18 cellular contexts compared by ENCODE assay signal in genomic region chr1:61973100-61973837, GRCh38.
DNase-seq lines count a peak whose midpoint lies in the region; TF ChIP-seq lines count a peak whose summit lies in the region.
"Had no signal": no experiment of that assay in that cellular context is flagged by ENCODE, and none has a peak within 500 bp of the region (broad histone marks: within the 10 kb centered on the region; RNA-seq: fewer than 3 reads in every experiment).

No MANE protein-coding gene starts in this region.

- peaks cover 15% of the 10 kb centered on the region for H3K4me1 Mint-ChIP-seq in type B pancreatic cell (ENCODE audit: unreplicated experiment)

- H3K9ac ChIP-seq in endocrine pancreas (ENCODE audit: control insufficient read depth, insufficient read depth, low read length), result no peak overlapping the region
- no peak overlapping the region for H3K9ac ChIP-seq in neural cell (ENCODE audit: low read length)

- H3K9me3 ChIP-seq in endocrine pancreas (ENCODE audit: control insufficient read depth, low read length), result no peaks in the 10 kb centered on the region
- H3K9me3 ChIP-seq in left ventricle myocardium inferior (replicated peaks), result peaks cover 4% of the 10 kb centered on the region
- no peaks in the 10 kb centered on the region for H3K9me3 ChIP-seq in neural cell (ENCODE audit: low read length)
- no peaks in the 10 kb centered on the region for H3K9me3 ChIP-seq in SJCRH30 (replicated peaks)

- H2AFZ ChIP-seq in neural cell (ENCODE audit: low read depth, low read length), result no peak overlapping the region

- H3K36me3 ChIP-seq in endocrine pancreas (ENCODE audit: control insufficient read depth, insufficient read depth, low read length), result no peaks in the 10 kb centered on the region
- H3K36me3 ChIP-seq in left ventricle myocardium inferior, result no peaks in the 10 kb centered on the region
- no peaks in the 10 kb centered on the region for H3K36me3 ChIP-seq in neural cell (ENCODE audit: insufficient read depth, low read length)
- no peaks in the 10 kb centered on the region for H3K36me3 ChIP-seq in SJCRH30

- peaks cover 10% of the 10 kb centered on the region for H3K36me3 Mint-ChIP-seq in type B pancreatic cell

- H3F3A ChIP-seq in neural cell (ENCODE audit: insufficient read depth, low read length, poor library complexity, severe bottlenecking), result no peaks in the 10 kb centered on the region

- H3K4me1 ChIP-seq in endocrine pancreas (ENCODE audit: control insufficient read depth, insufficient read depth, low read length) (no peaks in the 10 kb centered on the region), left ventricle myocardium inferior (peaks cover 10% of the 10 kb centered on the region), SJCRH30 (peaks cover 12% of the 10 kb centered on the region)

- no peak overlapping the region for H3K4me2 ChIP-seq in neural cell (ENCODE audit: low read length)

- DNase-seq in left ventricle myocardium inferior (no peak), type B pancreatic cell (ENCODE audit: extremely low spot score, unreplicated experiment) (no peak), 8988T (no peak), AG08395 (ENCODE audit: low spot score) (no peak), SJCRH30 (no peak)
- DNase-seq: CD4-positive, alpha-beta memory T cell; DND-41; GDM1; NCI-H1436; NCI-H2029 treated with DMSO at 0.1 percent for 48 hours; NCI-H2171 treated with DMSO at 0.1 percent for 48 hours; NCI-H82; PC-3 had no signal

- intact Hi-C loops in left ventricle myocardium inferior (cut with micrococcal nuclease), result no loop called here

- H3K27ac ChIP-seq in left ventricle myocardium inferior (replicated peaks) (peak overlapping the region; percentile 62), neural cell (ENCODE audit: low read length) (no peak overlapping the region), SJCRH30 (no peak overlapping the region)
- H3K27ac ChIP-seq: RWPE1 had no signal

- no peaks in the 10 kb centered on the region for H3K27me3 ChIP-seq in endocrine pancreas (ENCODE audit: control insufficient read depth, insufficient read depth, low read length)
- no peaks in the 10 kb centered on the region for H3K27me3 ChIP-seq in left ventricle myocardium inferior (ENCODE audit: low read depth)
- no peaks in the 10 kb centered on the region for H3K27me3 ChIP-seq in neural cell (ENCODE audit: insufficient read depth, low read depth, low read length)
- H3K27me3 ChIP-seq in SJCRH30, result no peaks in the 10 kb centered on the region

- no peaks in the 10 kb centered on the region for H3K27me3 Mint-ChIP-seq in type B pancreatic cell
- H3K27me3 Mint-ChIP-seq: CD4-positive, alpha-beta memory T cell had no signal

- H3K79me2 ChIP-seq in neural cell (replicated peaks; ENCODE audit: insufficient read depth, low read length), result no peaks in the 10 kb centered on the region

- peak overlapping the region; percentile 13 for H3K27ac Mint-ChIP-seq in type B pancreatic cell
- H3K27ac Mint-ChIP-seq: CD4-positive, alpha-beta memory T cell had no signal

- H3K4me3 Mint-ChIP-seq in type B pancreatic cell, result no peak overlapping the region
- H3K4me3 Mint-ChIP-seq: CD4-positive, alpha-beta memory T cell had no signal

- TF ChIP-seq CTCF in left ventricle myocardium inferior (IDR thresholded peaks at IDR 0.05; ENCODE audit: borderline replicate concordance), result no peak
- TF ChIP-seq CTCF in neural cell (IDR thresholded peaks at IDR 0.05; ENCODE audit: poor library complexity, severe bottlenecking), result no peak
- TF ChIP-seq CTCF in type B pancreatic cell (conservative IDR thresholded peaks at IDR 0.05), result no peak

- no peaks in the 10 kb centered on the region for H3K9me2 ChIP-seq in neural cell (ENCODE audit: insufficient read depth, low read length)

- TF ChIP-seq EP300 in neural cell (conservative IDR thresholded peaks at IDR 0.05; ENCODE audit: poor library complexity, severe bottlenecking), result no peak

- TF ChIP-seq RAD21 in neural cell (conservative IDR thresholded peaks at IDR 0.05), result no peak

- H3K4me3 ChIP-seq in endocrine pancreas (ENCODE audit: control insufficient read depth, insufficient read depth, low read length), result peak overlapping the region; percentile 37
- H3K4me3 ChIP-seq in left ventricle myocardium inferior, result peak overlapping the region; percentile 32
- no peak overlapping the region for H3K4me3 ChIP-seq in neural cell (ENCODE audit: low read length)
- H3K4me3 ChIP-seq in SJCRH30, result no peak overlapping the region
- H3K4me3 ChIP-seq: GM12878, K562 had no signal

- no peaks in the 10 kb centered on the region for H3K9me3 Mint-ChIP-seq in type B pancreatic cell

- no peaks in the 10 kb centered on the region for H4K20me1 ChIP-seq in neural cell (ENCODE audit: insufficient read depth)

TF ChIP-seq in neural cell, 6 proteins besides CTCF, POLR2A, EP300 and RAD21:
- TF ChIP-seq, protein P1, sequence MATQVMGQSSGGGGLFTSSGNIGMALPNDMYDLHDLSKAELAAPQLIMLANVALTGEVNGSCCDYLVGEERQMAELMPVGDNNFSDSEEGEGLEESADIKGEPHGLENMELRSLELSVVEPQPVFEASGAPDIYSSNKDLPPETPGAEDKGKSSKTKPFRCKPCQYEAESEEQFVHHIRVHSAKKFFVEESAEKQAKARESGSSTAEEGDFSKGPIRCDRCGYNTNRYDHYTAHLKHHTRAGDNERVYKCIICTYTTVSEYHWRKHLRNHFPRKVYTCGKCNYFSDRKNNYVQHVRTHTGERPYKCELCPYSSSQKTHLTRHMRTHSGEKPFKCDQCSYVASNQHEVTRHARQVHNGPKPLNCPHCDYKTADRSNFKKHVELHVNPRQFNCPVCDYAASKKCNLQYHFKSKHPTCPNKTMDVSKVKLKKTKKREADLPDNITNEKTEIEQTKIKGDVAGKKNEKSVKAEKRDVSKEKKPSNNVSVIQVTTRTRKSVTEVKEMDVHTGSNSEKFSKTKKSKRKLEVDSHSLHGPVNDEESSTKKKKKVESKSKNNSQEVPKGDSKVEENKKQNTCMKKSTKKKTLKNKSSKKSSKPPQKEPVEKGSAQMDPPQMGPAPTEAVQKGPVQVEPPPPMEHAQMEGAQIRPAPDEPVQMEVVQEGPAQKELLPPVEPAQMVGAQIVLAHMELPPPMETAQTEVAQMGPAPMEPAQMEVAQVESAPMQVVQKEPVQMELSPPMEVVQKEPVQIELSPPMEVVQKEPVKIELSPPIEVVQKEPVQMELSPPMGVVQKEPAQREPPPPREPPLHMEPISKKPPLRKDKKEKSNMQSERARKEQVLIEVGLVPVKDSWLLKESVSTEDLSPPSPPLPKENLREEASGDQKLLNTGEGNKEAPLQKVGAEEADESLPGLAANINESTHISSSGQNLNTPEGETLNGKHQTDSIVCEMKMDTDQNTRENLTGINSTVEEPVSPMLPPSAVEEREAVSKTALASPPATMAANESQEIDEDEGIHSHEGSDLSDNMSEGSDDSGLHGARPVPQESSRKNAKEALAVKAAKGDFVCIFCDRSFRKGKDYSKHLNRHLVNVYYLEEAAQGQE (IDR thresholded peaks at IDR 0.05; ENCODE audit: borderline replicate concordance), result no peak
- TF ChIP-seq POLR2AphosphoS5 (IDR thresholded peaks at IDR 0.05) (peak; percentile 27), TAF1 (IDR thresholded peaks at IDR 0.05; ENCODE audit: low read depth) (no peak)

Comparison
In these comparisons a context has a peak if more than half of its experiments do, and no peak if none do; other contexts are left out.
1. H3K4me3 ChIP-seq: peak in endocrine pancreas (single experiment) and left ventricle myocardium inferior (single experiment); none in neural cell (single experiment) and SJCRH30 (single experiment).